Comparison of ENCODE assay signal across 8 cellular contexts in the genomic region with DNA sequence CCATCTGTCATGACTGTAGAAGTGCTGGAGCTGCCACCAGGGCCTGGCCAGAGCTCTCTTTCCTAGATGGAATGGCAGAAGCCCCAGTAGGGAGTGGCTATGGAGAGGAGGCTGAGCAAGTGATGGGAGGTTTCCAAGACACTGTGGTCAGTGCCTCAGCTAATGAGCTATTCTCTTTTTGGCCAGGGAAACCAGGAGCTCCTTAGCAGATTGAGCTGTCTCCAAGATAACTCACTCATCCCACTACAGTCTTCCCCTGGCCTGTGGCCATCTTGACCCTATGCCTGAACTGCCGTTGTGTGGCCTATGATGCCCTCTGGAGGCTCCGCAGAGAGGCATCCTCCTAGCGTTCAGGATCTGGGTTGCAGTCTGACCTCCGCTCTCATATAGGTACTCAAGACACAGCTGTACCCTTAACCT.
DNase-seq lines count a peak whose midpoint lies in the region; ATAC-seq and TF ChIP-seq lines count a peak whose summit lies in the region.

No MANE protein-coding gene starts in this region.

- H3K4me1 ChIP-seq in right cardiac atrium (ENCODE audit: control insufficient read depth, insufficient read depth, low read length), result peaks cover 8% of the 10 kb centered on the region

- no peak overlapping the region for H3K4me3 ChIP-seq in right cardiac atrium (ENCODE audit: low read length)

- POLR2A ChIA-PET in HEK293T (lab: Yijun Ruan, JAX), result interaction anchor here (0.6 kb wide), 1 partner anchor 81 kb away, joined by 4 read pairs; a partner anchor contains a TSS

- H3K27ac ChIP-seq in right cardiac atrium (ENCODE audit: low read length), result no peak overlapping the region

- no peaks in the 10 kb centered on the region for H3K27me3 ChIP-seq in right cardiac atrium (ENCODE audit: control insufficient read depth, insufficient read depth)

- 56% methylated on average over 4 of the region's 4 CpGs for WGBS in right cardiac atrium

- CTCF ChIA-PET in HEK293T (lab: Yijun Ruan, JAX), result interaction anchor here (0.6 to 1.4 kb wide), 4 partner anchors 22 to 77 kb away, joined by 3 to 9 read pairs (median 5); no protein-coding TSS in a partner anchor

- DNase-seq in HEK293T (ENCODE audit: extremely low spot score) (peak; percentile 56), SK-N-DZ (ENCODE audit: low spot score) (peak; percentile 6), right cardiac atrium (peak in 2 of 3 donors; percentile 36 to 78), superior temporal gyrus (ENCODE audit: extremely low spot score) (peak; percentile 74)
- DNase-seq in activated CD4-positive, alpha-beta T cell treated with anti-CD3 and anti-CD28 coated beads, Interleukin-2, amount 50 U/mL, for 4 hours, result no peak
- no peak for DNase-seq in activated naive CD4-positive, alpha-beta T cell (lab: John Stamatoyannopoulos, UW)
- no peak for DNase-seq in activated effector memory CD4-positive, alpha-beta T cell treated with anti-CD3 and anti-CD28 coated beads, Interleukin-2, amount 50 U/mL, for 16 hours

- no peaks in the 10 kb centered on the region for H3K9me3 ChIP-seq in right cardiac atrium (ENCODE audit: control insufficient read depth, low read length)

- intact Hi-C loops in right cardiac atrium (cut with DNase I), result loop anchor here in 1 of 4 donors (10.0 kb wide), 1 partner anchor 70 kb away; no protein-coding TSS in a partner anchor

- ATAC-seq in right cardiac atrium (peak; percentile 52), GM19455 (IDR thresholded peaks at IDR 0.05; ENCODE audit: unreplicated experiment) (no peak)

TF ChIP-seq in HEK293T, 16 proteins besides CTCF, POLR2A, EP300 and RAD21:
- no peak for TF ChIP-seq FOXA1 (IDR thresholded peaks at IDR 0.05)
- TF ChIP-seq, protein P1, sequence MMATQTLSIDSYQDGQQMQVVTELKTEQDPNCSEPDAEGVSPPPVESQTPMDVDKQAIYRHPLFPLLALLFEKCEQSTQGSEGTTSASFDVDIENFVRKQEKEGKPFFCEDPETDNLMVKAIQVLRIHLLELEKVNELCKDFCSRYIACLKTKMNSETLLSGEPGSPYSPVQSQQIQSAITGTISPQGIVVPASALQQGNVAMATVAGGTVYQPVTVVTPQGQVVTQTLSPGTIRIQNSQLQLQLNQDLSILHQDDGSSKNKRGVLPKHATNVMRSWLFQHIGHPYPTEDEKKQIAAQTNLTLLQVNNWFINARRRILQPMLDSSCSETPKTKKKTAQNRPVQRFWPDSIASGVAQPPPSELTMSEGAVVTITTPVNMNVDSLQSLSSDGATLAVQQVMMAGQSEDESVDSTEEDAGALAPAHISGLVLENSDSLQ (IDR thresholded peaks at IDR 0.05), result no peak
- no peak for TF ChIP-seq SUZ12 (IDR thresholded peaks at IDR 0.05)
- no peak for TF ChIP-seq TARDBP (IDR thresholded peaks at IDR 0.05)
- no peak for TF ChIP-seq SP1 (IDR thresholded peaks at IDR 0.05)
- no peak for TF ChIP-seq BHLHE40 (IDR thresholded peaks at IDR 0.05; ENCODE audit: borderline replicate concordance)
- no peak for TF ChIP-seq L3MBTL2 (conservative IDR thresholded peaks at IDR 0.05)
- no peak for TF ChIP-seq ELF4 (IDR thresholded peaks at IDR 0.05)
- no peak for TF ChIP-seq NFRKB (IDR thresholded peaks at IDR 0.05)
- no peak for TF ChIP-seq HDGF (IDR thresholded peaks at IDR 0.05; ENCODE audit: borderline replicate concordance)
- no peak for TF ChIP-seq ZNF384 (IDR thresholded peaks at IDR 0.05)
- no peak for TF ChIP-seq ARNT (IDR thresholded peaks at IDR 0.05)

Comparison
In these comparisons a context has a peak if more than half of its experiments do, and no peak if none do; other contexts are left out.
1. DNase-seq: peak in HEK293T (single experiment), SK-N-DZ (single experiment), right cardiac atrium (2 of 3) and superior temporal gyrus (single experiment); none in activated CD4-positive, alpha-beta T cell treated with anti-CD3 and anti-CD28 coated beads, Interleukin-2, amount 50 U/mL, for 4 hours (0 of 2), activated naive CD4-positive, alpha-beta T cell (0 of 4) and activated effector memory CD4-positive, alpha-beta T cell treated with anti-CD3 and anti-CD28 coated beads, Interleukin-2, amount 50 U/mL, for 16 hours (single experiment).